Comparison of ENCODE assay signal across 35 cellular contexts in genomic region chr13:93173656-93174055, GRCh38. TPM values are rescaled to one million over a fixed set of nuclear protein-coding genes. Genes with fewer than 3 reads are reported as not detected.
"Had no signal": no experiment of that assay in that cellular context is flagged by ENCODE, and none has a peak within 500 bp of the region (broad histone marks: within the 10 kb centered on the region; RNA-seq: fewer than 3 reads in every experiment).

No MANE protein-coding gene starts in this region.

- H3K27me3 Mint-ChIP-seq: activated T-cell treated with anti-CD3 and anti-CD28 coated beads, Interleukin-2, amount 50 U/mL, for 24 hours; activated T-helper 17 cell treated with anti-CD3 and anti-CD28 coated beads, Interleukin-2, amount 50 U/mL, for 72 hours; brain; stimulated activated memory B cell treated with anti-CD40 and anti-IgM and Interleukin-4, amounts not matched to agents 10 μg/mL and 1 μg/mL and 100 μg/mL, for 72 hours; stimulated activated naive CD8-positive, alpha-beta T cell treated with anti-CD3 and anti-CD28 coated beads, Interleukin-15, amount 100 ng/mL, for 72 hours; type B pancreatic cell had no signal

- H3K36me3 Mint-ChIP-seq: activated naive CD4-positive, alpha-beta T cell treated with anti-CD3 and anti-CD28 coated beads, Interleukin-2, amount 50 U/mL, for 24 hours; brain; stimulated activated memory B cell treated with anti-CD40 and anti-IgM and Interleukin-4, amounts not matched to agents 10 μg/mL and 1 μg/mL and 100 μg/mL, for 72 hours; type B pancreatic cell had no signal

- H3K27ac Mint-ChIP-seq: activated naive CD4-positive, alpha-beta T cell treated with anti-CD3 and anti-CD28 coated beads, Interleukin-2, amount 50 U/mL, for 24 hours; activated T-cell treated with anti-CD3 and anti-CD28 coated beads, Interleukin-2, amount 50 U/mL, for 24 hours; activated T-helper 17 cell treated with anti-CD3 and anti-CD28 coated beads, Interleukin-2, amount 50 U/mL, for 72 hours; brain; nephron; stimulated activated memory B cell treated with anti-CD40 and anti-IgM and Interleukin-4, amounts not matched to agents 10 μg/mL and 1 μg/mL and 100 μg/mL, for 72 hours; stimulated activated naive CD8-positive, alpha-beta T cell treated with anti-CD3 and anti-CD28 coated beads, Interleukin-15, amount 100 ng/mL, for 72 hours; T-helper 1 cell treated with Interleukin-12 subunit alpha and Interleukin-12 subunit beta and Interleukin-4 antibody, amounts not matched to agents 30 μg/mL and 1 μg/mL, for 36 hours; type B pancreatic cell had no signal

- H3K4me1 Mint-ChIP-seq: activated naive CD4-positive, alpha-beta T cell treated with anti-CD3 and anti-CD28 coated beads, Interleukin-2, amount 50 U/mL, for 24 hours; activated T-helper 17 cell treated with anti-CD3 and anti-CD28 coated beads, Interleukin-2, amount 50 U/mL, for 72 hours; brain; nephron; stimulated activated memory B cell treated with anti-CD40 and anti-IgM and Interleukin-4, amounts not matched to agents 10 μg/mL and 1 μg/mL and 100 μg/mL, for 72 hours; stimulated activated naive CD8-positive, alpha-beta T cell treated with anti-CD3 and anti-CD28 coated beads, Interleukin-15, amount 100 ng/mL, for 72 hours had no signal

- H3K4me3 Mint-ChIP-seq: activated naive CD4-positive, alpha-beta T cell treated with anti-CD3 and anti-CD28 coated beads, Interleukin-2, amount 50 U/mL, for 24 hours; activated T-cell treated with anti-CD3 and anti-CD28 coated beads, Interleukin-2, amount 50 U/mL, for 24 hours; activated T-helper 17 cell treated with anti-CD3 and anti-CD28 coated beads, Interleukin-2, amount 50 U/mL, for 72 hours; brain; nephron; stimulated activated memory B cell treated with anti-CD40 and anti-IgM and Interleukin-4, amounts not matched to agents 10 μg/mL and 1 μg/mL and 100 μg/mL, for 72 hours; stimulated activated naive CD8-positive, alpha-beta T cell treated with anti-CD3 and anti-CD28 coated beads, Interleukin-15, amount 100 ng/mL, for 72 hours; T-helper 1 cell treated with Interleukin-12 subunit alpha and Interleukin-12 subunit beta and Interleukin-4 antibody, amounts not matched to agents 30 μg/mL and 1 μg/mL, for 36 hours; type B pancreatic cell had no signal

- H3K9me3 Mint-ChIP-seq: activated T-helper 17 cell treated with anti-CD3 and anti-CD28 coated beads, Interleukin-2, amount 50 U/mL, for 72 hours had no signal

- DNase-seq: activated CD4-positive, alpha-beta T cell treated with anti-CD3 and anti-CD28 coated beads for 48 hours; activated CD4-positive, alpha-beta T cell treated with anti-CD3 and anti-CD28 coated beads, Interleukin-2, amount 50 U/mL, for 48 hours; activated CD8-positive, alpha-beta memory T cell treated with anti-CD3 and anti-CD28 coated beads for 24 hours; activated CD8-positive, alpha-beta memory T cell treated with anti-CD3 and anti-CD28 coated beads, Interleukin-2, amount 50 U/mL, for 4 hours; activated gamma-delta T cell treated with Interleukin-2 at 50 U/mL for 16 hours; activated T-cell treated with anti-CD3 and anti-CD28 coated beads, Interleukin-2, amount 50 U/mL, for 24 hours; anterior cingulate cortex; caudate nucleus; dermis blood vessel endothelial cell; effector CD4-positive, alpha-beta T cell; head of caudate nucleus; hippocampal formation; kidney; left colon; pancreas; retina; SK-N-SH; small intestine; stimulated activated CD4-positive, alpha-beta T cell treated with anti-CD3 and anti-CD28 coated beads, Interleukin-1b, Interleukin-23, amount 100 ng/mL, for 48 hours; stimulated activated CD4-positive, alpha-beta T cell treated with anti-CD3 and anti-CD28 coated beads, Interleukin-4, amount 100 ng/mL, for 4 hours; stimulated activated CD8-positive, alpha-beta memory T cell treated with anti-CD3 and anti-CD28 coated beads, Interleukin-4, amount 100 ng/mL, for 48 hours; stimulated activated naive CD8-positive, alpha-beta T cell treated with anti-CD3 and anti-CD28 coated beads, Interleukin-15, amount 100 ng/mL, for 72 hours; substantia nigra; SW 1271; T1000; uterus; WERI-Rb-1 had no signal

- H3K4me3 ChIP-seq: pancreas, prostate gland, uterus had no signal

RNA-seq across cellular contexts. Expression of gene GPC6, which starts 53.0 kb away (rescaled TPM):
- total RNA-seq: activated T-helper 17 cell treated with anti-CD3 and anti-CD28 coated beads, Interleukin-2, amount 50 U/mL, for 72 hours had no signal
